In the genomic region with DNA sequence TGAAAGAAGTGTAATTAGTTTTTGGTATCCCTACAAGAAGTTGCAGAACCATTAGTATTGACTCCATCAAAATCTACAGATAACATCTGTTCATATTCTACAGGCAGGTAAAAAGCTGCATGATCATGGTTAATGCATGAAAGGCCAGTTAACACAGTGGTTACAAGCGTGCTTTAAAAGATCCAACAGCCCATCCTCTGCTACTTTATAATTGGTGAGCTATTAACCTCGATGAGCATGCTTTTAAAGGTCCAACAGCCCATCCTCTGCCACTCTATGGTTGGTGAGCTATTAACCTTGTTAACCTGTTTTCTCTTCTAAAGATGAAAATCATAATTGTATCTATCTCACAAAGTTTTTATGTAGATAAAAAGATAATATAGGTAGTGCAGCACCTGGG, we compare ENCODE assay signal across 30 cellular contexts.
A peak's percentile ranks its signal among the peaks of the same experiment; 100 is the strongest.
DNase-seq lines count a peak whose midpoint lies in the region; ATAC-seq, FAIRE-seq and TF ChIP-seq lines count a peak whose summit lies in the region.
"Had no signal": no experiment of that assay in that cellular context is flagged by ENCODE, and none has a peak within 500 bp of the region (broad histone marks: within the 10 kb centered on the region; RNA-seq: fewer than 3 reads in every experiment).

No MANE protein-coding gene starts in this region.

- no peak overlapping the region for H3K4me3 Mint-ChIP-seq in nephron
- H3K4me3 Mint-ChIP-seq: activated CD8-positive, alpha-beta T cell treated with anti-CD3 and anti-CD28 coated beads, Interleukin-2, amount 10 ng/mL, durations not matched to agents 7 days and 5 days; neural progenitor cell; stimulated activated naive CD8-positive, alpha-beta T cell treated with anti-CD3 and anti-CD28 coated beads, Interleukin-15, Interleukin-2, amounts not matched to agents 100 ng/mL and 50 ng/mL, for 24 hours; T-helper 1 cell treated with Interleukin-12 subunit alpha and Interleukin-12 subunit beta and Interleukin-4 antibody, amounts not matched to agents 30 μg/mL and 1 μg/mL, for 36 hours had no signal

- no peaks in the 10 kb centered on the region for H3K36me3 Mint-ChIP-seq in nephron (ENCODE audit: low read depth)
- H3K36me3 Mint-ChIP-seq: activated naive CD4-positive, alpha-beta T cell treated with anti-CD3 and anti-CD28 coated beads, Interleukin-2, amount 50 U/mL, for 72 hours; neural progenitor cell had no signal

- peaks cover 25% of the 10 kb centered on the region for H3K4me1 Mint-ChIP-seq in nephron

- no peak for TF ChIP-seq CTCF in nephron (IDR thresholded peaks at IDR 0.05; ENCODE audit: unreplicated experiment in 3 of 3)

- DNase-seq in GM19239 (ENCODE audit: insufficient read length, low spot score) (no peak), DMS 273 (lab: John Stamatoyannopoulos, UW; ENCODE audit: unreplicated experiment) (no peak), DMS53 treated with DMSO at 0.1 percent for 48 hours (lab: John Stamatoyannopoulos, UW; ENCODE audit: unreplicated experiment) (no peak)
- no peak for DNase-seq in stimulated activated CD4-positive, alpha-beta T cell treated with anti-CD3 and anti-CD28 coated beads, Interleukin-4, amount 100 ng/mL, for 1 hour
- DNase-seq: activated CD4-positive, alpha-beta T cell treated with anti-CD3 and anti-CD28 coated beads for 1 hour; activated CD8-positive, alpha-beta T cell treated with anti-CD3 and anti-CD28 coated beads, Interleukin-2, amount 10 ng/mL, durations not matched to agents 7 days and 5 days; activated T-cell treated with anti-CD3 and anti-CD28 coated beads for 4 hours; GM23248; hippocampal formation; IMR-90; left ventricle myocardium inferior; NCI-H1417 treated with DMSO at 0.1 percent for 48 hours; NCI-H2081; NCI-H345; pancreas; PC-9; retina; testis had no signal

- ATAC-seq in HG02678 (IDR thresholded peaks at IDR 0.05; ENCODE audit: unreplicated experiment), result peak; percentile 51
- ATAC-seq in HG03571 (IDR thresholded peaks at IDR 0.05; ENCODE audit: unreplicated experiment), result peak; percentile 56
- no peak for ATAC-seq in esophagus mucosa
- ATAC-seq: activated CD8-positive, alpha-beta T cell treated with anti-CD3 and anti-CD28 coated beads, Interleukin-2, amount 10 ng/mL, durations not matched to agents 7 days and 5 days; activated naive CD4-positive, alpha-beta T cell treated with anti-CD3 and anti-CD28 coated beads, Interleukin-2, amount 50 U/mL, for 72 hours; gastroesophageal sphincter; Right ventricle myocardium inferior; SK-N-SH treated with all-trans-retinoic acid at 6 μM for 48 hours had no signal

- FAIRE-seq in GM19239 (lab: Jason Lieb, UNC), result peak; percentile 68
- FAIRE-seq: GM12891, pancreas had no signal

- peak overlapping the region; percentile 51 to 70 (median 58) for H3K27ac Mint-ChIP-seq in nephron
- H3K27ac Mint-ChIP-seq: activated CD8-positive, alpha-beta T cell treated with anti-CD3 and anti-CD28 coated beads, Interleukin-2, amount 10 ng/mL, durations not matched to agents 7 days and 5 days; activated naive CD4-positive, alpha-beta T cell treated with anti-CD3 and anti-CD28 coated beads, Interleukin-2, amount 50 U/mL, for 72 hours; neural progenitor cell; stimulated activated naive CD8-positive, alpha-beta T cell treated with anti-CD3 and anti-CD28 coated beads, Interleukin-15, Interleukin-2, amounts not matched to agents 100 ng/mL and 50 ng/mL, for 24 hours; T-helper 1 cell treated with Interleukin-12 subunit alpha and Interleukin-12 subunit beta and Interleukin-4 antibody, amounts not matched to agents 30 μg/mL and 1 μg/mL, for 36 hours had no signal

- no peaks in the 10 kb centered on the region for H3K27me3 Mint-ChIP-seq in nephron (ENCODE audit: low read depth)
- H3K27me3 Mint-ChIP-seq: stimulated activated naive CD8-positive, alpha-beta T cell treated with anti-CD3 and anti-CD28 coated beads, Interleukin-15, Interleukin-2, amounts not matched to agents 100 ng/mL and 50 ng/mL, for 24 hours had no signal

- no peaks in the 10 kb centered on the region for H3K9me3 Mint-ChIP-seq in nephron
